ENCODE assay signal across 19 cellular contexts in genomic region chr20:53921443-53921973, GRCh38.
A peak's percentile ranks its signal among the peaks of the same experiment; 100 is the strongest.
DNase-seq lines count a peak whose midpoint lies in the region; ATAC-seq and TF ChIP-seq lines count a peak whose summit lies in the region.
"Had no signal": no experiment of that assay in that cellular context is flagged by ENCODE, and none has a peak within 500 bp of the region (broad histone marks: within the 10 kb centered on the region; RNA-seq: fewer than 3 reads in every experiment).

No MANE protein-coding gene starts in this region.

- H3K27me3 ChIP-seq in A673 (replicated peaks; ENCODE audit: insufficient read depth, low read depth, low read length, poor library complexity) (no peaks in the 10 kb centered on the region), DOHH2 (ENCODE audit: control insufficient read depth, low read length) (no peaks in the 10 kb centered on the region), aorta (ENCODE audit: control insufficient read depth in 1 of 2, insufficient read depth in 2 of 2, low read length in 1 of 2) (no peaks in the 10 kb centered on the region)
- H3K27me3 ChIP-seq: tibial nerve had no signal

- DNase-seq in A673 (ENCODE audit: low spot score) (no peak), WTC11 (ENCODE audit: low spot score) (no peak), naive B cell (no peak), DMS 273 treated with DMSO at 0.1 percent for 48 hours (lab: John Stamatoyannopoulos, UW) (no peak), superior temporal gyrus (ENCODE audit: extremely low spot score) (no peak), aorta (no peak)
- no peak for DNase-seq in stimulated activated naive CD8-positive, alpha-beta T cell treated with anti-CD3 and anti-CD28 coated beads, Interleukin-15, Interleukin-2, amounts not matched to agents 100 U/mL and 50 U/mL, for 24 hours
- DNase-seq: activated CD4-positive, alpha-beta memory T cell treated with anti-CD3 and anti-CD28 coated beads, Interleukin-2, amount 10 ng/mL, durations not matched to agents 7 days and 5 days; activated naive CD4-positive, alpha-beta T cell treated with anti-CD3 and anti-CD28 coated beads, Interleukin-2, amount 50 U/mL, for 16 hours; activated T-cell treated with anti-CD3 and anti-CD28 coated beads, Interleukin-2, amount 50 U/mL, for 48 hours; NCI-H1092; NCI-H2227 treated with DMSO at 0.1 percent for 48 hours; retina; Right ventricle myocardium superior; T-helper 1 cell; WERI-Rb-1 had no signal

- H3K4me3 ChIP-seq in A673 (ENCODE audit: low read depth, low read length, poor library complexity, severe bottlenecking) = no peak overlapping the region
- peak overlapping the region; percentile 43; the same call in 1 of the 2 replicates for H3K4me3 ChIP-seq in DOHH2 (ENCODE audit: low read length)
- H3K4me3 ChIP-seq in aorta (ENCODE audit: low read length in 2 of 2) = no peak overlapping the region
- H3K4me3 ChIP-seq: tibial nerve had no signal

- H3K4me3 Mint-ChIP-seq in WTC11 (no peak overlapping the region), naive B cell (peak overlapping the region in 4 of 8 donors; percentile 13 to 67 (median 61))
- H3K4me3 Mint-ChIP-seq: activated CD4-positive, alpha-beta memory T cell treated with anti-CD3 and anti-CD28 coated beads, Interleukin-2, amount 10 ng/mL, durations not matched to agents 7 days and 5 days; neural crest cell had no signal

- no TSS peak for BruUV-seq in A673 (replicated peaks; lab: Mats Ljungman, UMichigan)

- H3K27ac ChIP-seq in A673 (ENCODE audit: low read depth, low read length, poor library complexity, severe bottlenecking) (peak overlapping the region; percentile 47), DOHH2 (ENCODE audit: low read depth, low read length) (peak overlapping the region; percentile 97), aorta (ENCODE audit: low read depth in 1 of 2, low read length in 2 of 2) (no peak overlapping the region)
- H3K27ac ChIP-seq: WERI-Rb-1 had no signal

- H3K36me3 ChIP-seq in A673 (ENCODE audit: insufficient read depth, low read length, poor library complexity, severe bottlenecking) (no peaks in the 10 kb centered on the region), DOHH2 (ENCODE audit: control insufficient read depth, low read length) (peaks cover 4% of the 10 kb centered on the region), aorta (ENCODE audit: control insufficient read depth in 1 of 2, insufficient read depth in 2 of 2, low read length in 1 of 2) (no peaks in the 10 kb centered on the region)
- H3K36me3 ChIP-seq: tibial nerve, WERI-Rb-1 had no signal

- POLR2A ChIA-PET in A673 (lab: Charles Lee; ENCODE audit: low non-redundant PET) (no interaction called here), WTC11 (lab: Charles Lee) (no interaction called here)

- H3K79me2 ChIP-seq in DOHH2 (ENCODE audit: control insufficient read depth, low read length) = no peaks in the 10 kb centered on the region

- H3K4me1 ChIP-seq in A673 (ENCODE audit: insufficient read depth, low read length, poor library complexity, severe bottlenecking) = peaks cover 59% of the 10 kb centered on the region
- peaks cover 80% of the 10 kb centered on the region for H3K4me1 ChIP-seq in DOHH2 (ENCODE audit: control insufficient read depth, low read length)
- peaks cover 0 to 5% of the 10 kb centered on the region in 2 donors for H3K4me1 ChIP-seq in aorta (ENCODE audit: control insufficient read depth in 1 of 2, insufficient read depth in 2 of 2, low read length in 2 of 2)

- H3K27ac Mint-ChIP-seq in WTC11 (peak overlapping the region; percentile 29), naive B cell (peak overlapping the region; percentile 50 to 93 (median 72))
- H3K27ac Mint-ChIP-seq: activated CD4-positive, alpha-beta memory T cell treated with anti-CD3 and anti-CD28 coated beads, Interleukin-2, amount 10 ng/mL, durations not matched to agents 7 days and 5 days had no signal

- no peak for ATAC-seq in WTC11
- no peak for ATAC-seq in naive B cell (ENCODE audit: low read depth in 2 of 2)
- no peak for ATAC-seq in stimulated activated naive CD8-positive, alpha-beta T cell treated with anti-CD3 and anti-CD28 coated beads, Interleukin-15, Interleukin-2, amounts not matched to agents 100 U/mL and 50 U/mL, for 24 hours
- ATAC-seq in aorta (ENCODE audit: low FRiP score) = no peak

- H3K4me1 Mint-ChIP-seq in WTC11 (peaks cover 49% of the 10 kb centered on the region), naive B cell (peaks cover 33 to 60% (median 46%) of the 10 kb centered on the region in 3 donors)

- H3K36me3 Mint-ChIP-seq in WTC11 = no peaks in the 10 kb centered on the region
- H3K36me3 Mint-ChIP-seq in naive B cell = no peaks in the 10 kb centered on the region

- H3K27me3 Mint-ChIP-seq in WTC11 (ENCODE audit: low read depth) (no peaks in the 10 kb centered on the region; the same call in 1 of the 2 replicates), naive B cell (no peaks in the 10 kb centered on the region)

- no peaks in the 10 kb centered on the region for H3K9me2 ChIP-seq in DOHH2 (replicated peaks; ENCODE audit: control insufficient read depth, low read length)

- no peaks in the 10 kb centered on the region for H3K9me3 ChIP-seq in A673 (ENCODE audit: low read depth, low read length, poor library complexity, severe bottlenecking)
- H3K9me3 ChIP-seq in DOHH2 (ENCODE audit: control insufficient read depth, insufficient read depth, low read length) = peaks cover 5% of the 10 kb centered on the region; the same call in 1 of the 2 replicates
- no peaks in the 10 kb centered on the region for H3K9me3 ChIP-seq in aorta (ENCODE audit: control insufficient read depth, low read length)
- H3K9me3 ChIP-seq: tibial nerve had no signal

- H3K4me2 ChIP-seq in DOHH2 (ENCODE audit: low read length) = peak overlapping the region; percentile 73

- 74 to 87% methylated on average over 12 of the region's 12 CpGs for WGBS in aorta, 2 donors

- TF ChIP-seq CTCF in A673 (conservative IDR thresholded peaks at IDR 0.05; ENCODE audit: low read depth, low read length) (no peak), DOHH2 (IDR thresholded peaks at IDR 0.05; ENCODE audit: low read depth, low read length, poor library complexity, severe bottlenecking) (no peak), WTC11 (IDR thresholded peaks at IDR 0.05) (no peak)

- intact Hi-C loops in A673 (cut with micrococcal nuclease; ENCODE audit: unreplicated experiment) (no loop called here), aorta (cut with DNase I) (no loop called here)

- H3K9me3 Mint-ChIP-seq in WTC11 (0 out of 2 replicates have a peak, but pooled peaks cover 3% of the 10 kb centered on the region), naive B cell (peaks cover 0 to 3% (median 0%) of the 10 kb centered on the region in 7 donors)
- H3K9me3 Mint-ChIP-seq: activated CD4-positive, alpha-beta memory T cell treated with anti-CD3 and anti-CD28 coated beads, Interleukin-2, amount 10 ng/mL, durations not matched to agents 7 days and 5 days; neural crest cell had no signal

- CTCF ChIA-PET in A673 (lab: Charles Lee) = interaction anchor here (0.6 kb wide), 1 partner anchor 56 kb away, joined by 4 read pairs; no protein-coding TSS in a partner anchor
- CTCF ChIA-PET in WTC11 (lab: Charles Lee) = no interaction called here

- no peaks in the 10 kb centered on the region for H4K20me1 ChIP-seq in DOHH2 (ENCODE audit: control insufficient read depth, insufficient read depth, low read depth, low read length)

- H3F3A ChIP-seq in DOHH2 (ENCODE audit: control insufficient read depth, insufficient read depth) = peaks cover 44% of the 10 kb centered on the region

TF ChIP-seq in WTC11, 78 proteins besides CTCF, POLR2A, EP300 and RAD21 (continues in another document):
- TF ChIP-seq ARID4B (CRISPR knock-in tag; IDR thresholded peaks at IDR 0.05; ENCODE audit: borderline replicate concordance) (no peak), CBFB (CRISPR knock-in tag; IDR thresholded peaks at IDR 0.05; ENCODE audit: low read depth) (no peak), ZNF138 (CRISPR knock-in tag; conservative IDR thresholded peaks at IDR 0.05) (no peak), NR2C2 (CRISPR knock-in tag; IDR thresholded peaks at IDR 0.05) (no peak), ZBTB21 (CRISPR knock-in tag; IDR thresholded peaks at IDR 0.05; ENCODE audit: borderline replicate concordance) (no peak)

Comparison
In these comparisons a context has a peak if more than half of its experiments do, and no peak if none do; other contexts are left out.
1. H3K27ac ChIP-seq: peak in A673 (single experiment) and DOHH2 (single experiment); none in aorta (0 of 2).